In genomic region chr6:95087394-95088097, GRCh38 we compare ENCODE assay signal across 9 cellular contexts.
DNase-seq lines count a peak whose midpoint lies in the region; ATAC-seq and TF ChIP-seq lines count a peak whose summit lies in the region.
"Had no signal": no experiment of that assay in that cellular context is flagged by ENCODE, and none has a peak within 500 bp of the region (broad histone marks: within the 10 kb centered on the region; RNA-seq: fewer than 3 reads in every experiment).

No MANE protein-coding gene starts in this region.

- peak; percentile 68 for DNase-seq in BE2C
- DNase-seq in NCI-H1417 (lab: John Stamatoyannopoulos, UW), result peak; percentile 74 to 93 (median 91)
- peak; percentile 38 for DNase-seq in RWPE1 (ENCODE audit: low spot score)
- peak; percentile 84 for DNase-seq in glomerular visceral epithelial cell (ENCODE audit: extremely low spot score)
- DNase-seq in sigmoid colon, result no peak
- DNase-seq: CD8-positive, alpha-beta memory T cell had no signal

- H3K27ac ChIP-seq in RWPE1 (no peak overlapping the region), sigmoid colon (no peak overlapping the region)

- H3K4me3 ChIP-seq in BE2C (ENCODE audit: low read depth, low read length), result no peak overlapping the region
- no peak overlapping the region for H3K4me3 ChIP-seq in sigmoid colon

- no peak for ATAC-seq in GM18868 (IDR thresholded peaks at IDR 0.05; ENCODE audit: unreplicated experiment)
- ATAC-seq in GM18517 (IDR thresholded peaks at IDR 0.05; ENCODE audit: unreplicated experiment), result no peak
- ATAC-seq in HG03159 (IDR thresholded peaks at IDR 0.05; ENCODE audit: unreplicated experiment), result no peak

- CTCF ChIA-PET in RWPE1 (lab: Yijun Ruan, JAX), result interaction anchor here (1.1 kb wide), 1 partner anchor 47 kb away, joined by 3 read pairs; no protein-coding TSS in a partner anchor

- H3K9me3 ChIP-seq in BE2C, result no peaks in the 10 kb centered on the region
- no peaks in the 10 kb centered on the region for H3K9me3 ChIP-seq in sigmoid colon

- POLR2A ChIA-PET in RWPE1 (lab: Yijun Ruan, JAX; ENCODE audit: low non-redundant PET), result no interaction called here

- no peaks in the 10 kb centered on the region for H3K36me3 ChIP-seq in BE2C
- H3K36me3 ChIP-seq in sigmoid colon, result no peaks in the 10 kb centered on the region

- WGBS in sigmoid colon, 2 donors, result 23 to 54% methylated on average over 8 of the region's 8 CpGs

- intact Hi-C loops in sigmoid colon (cut with DNase I), result no loop called here

- TF ChIP-seq POLR2A in sigmoid colon (IDR thresholded peaks at IDR 0.05), result no peak

- H3K4me1 ChIP-seq in BE2C, result no peaks in the 10 kb centered on the region; the same call in 1 of the 2 replicates
- peaks cover 0 to 6% (median 2%) of the 10 kb centered on the region in 4 donors for H3K4me1 ChIP-seq in sigmoid colon

- TF ChIP-seq CTCF in BE2C (IDR thresholded peaks at IDR 0.05; ENCODE audit: low read depth, low read length), result no peak
- TF ChIP-seq CTCF in RWPE1 (conservative IDR thresholded peaks at IDR 0.05; ENCODE audit: low read depth), result no peak
- no peak for TF ChIP-seq CTCF in sigmoid colon (IDR thresholded peaks at IDR 0.05)

- TF ChIP-seq EP300 in sigmoid colon (IDR thresholded peaks at IDR 0.05), result no peak

- H3K27me3 ChIP-seq in BE2C, result peaks cover 2% of the 10 kb centered on the region
- H3K27me3 ChIP-seq in sigmoid colon, result no peaks in the 10 kb centered on the region
